In the genomic region with DNA sequence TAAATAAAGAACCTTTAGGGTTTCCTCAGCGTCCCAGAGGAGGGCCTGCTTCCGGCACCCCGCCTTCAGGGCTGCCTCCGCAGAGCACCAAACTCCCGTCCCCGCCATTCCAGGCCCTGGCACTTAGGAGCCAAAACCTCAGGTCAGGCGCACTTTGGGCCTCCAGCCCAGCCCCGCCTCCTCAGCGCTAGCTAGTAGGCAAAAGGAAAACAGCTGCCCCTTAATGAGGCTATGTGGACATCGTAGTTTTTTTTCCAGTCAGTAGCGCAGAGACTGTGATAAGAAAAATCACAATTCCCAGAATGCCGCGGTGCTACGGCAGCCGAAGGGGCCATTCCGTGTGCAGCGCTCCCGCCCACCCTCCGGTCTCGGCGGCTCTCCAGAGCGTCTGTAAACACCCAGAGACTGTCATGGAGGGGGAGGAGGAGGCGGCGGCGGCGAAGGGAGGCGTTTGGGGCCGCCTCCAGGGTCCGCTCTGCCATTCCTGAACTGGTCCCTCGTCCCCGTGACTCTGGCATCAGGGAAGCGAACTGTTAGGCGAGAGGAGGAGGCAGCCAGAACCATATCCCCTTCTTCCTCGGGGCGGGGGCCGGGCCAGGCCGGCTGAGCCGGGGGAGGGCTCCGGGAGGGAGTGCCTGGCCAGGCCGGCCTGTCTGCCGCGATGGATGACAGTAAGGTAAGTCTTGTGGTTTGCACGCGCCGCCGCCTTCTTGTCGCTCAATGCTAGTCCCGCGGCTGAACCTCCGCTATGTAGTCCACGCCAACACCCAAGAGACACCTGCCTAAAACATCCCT, we compare ENCODE assay signal across 8 cellular contexts. TPM values are rescaled to one million over a fixed set of nuclear protein-coding genes. Genes with fewer than 3 reads are reported as not detected.
DNase-seq lines count a peak whose midpoint lies in the region; ATAC-seq and TF ChIP-seq lines count a peak whose summit lies in the region.

Gene CREBL2, plus strand, starts transcription at position 365 of the 795 bp plus-strand sequence. Its CDS starts 297 bp downstream, at position 662.

- H3K36me3 Mint-ChIP-seq in natural killer cell, result no peaks in the 10 kb centered on the region

- H3K4me3 Mint-ChIP-seq in natural killer cell, result peak within 1 kb of the TSS; percentile 90

- no peaks in the 10 kb centered on the region for H3K9me3 Mint-ChIP-seq in natural killer cell

- peak within 1 kb of the TSS; percentile 96 for H3K4me2 ChIP-seq in DOHH2 (ENCODE audit: low read length)

- peak within 1 kb of the TSS; percentile 90 to 98 for H3K27ac Mint-ChIP-seq in natural killer cell

- peak within 1 kb of the TSS; percentile 78 for H3K4me3 ChIP-seq in DOHH2 (ENCODE audit: low read length)

- H3K79me2 ChIP-seq in DOHH2 (ENCODE audit: control insufficient read depth, low read length), result peaks cover 8% of the 10 kb centered on the region

- H3K36me3 ChIP-seq in DOHH2 (ENCODE audit: control insufficient read depth, low read length), result no peaks in the 10 kb centered on the region

- TF ChIP-seq CTCF in DOHH2 (IDR thresholded peaks at IDR 0.05; ENCODE audit: low read depth, low read length, poor library complexity, severe bottlenecking) (no peak), RWPE1 (conservative IDR thresholded peaks at IDR 0.05; ENCODE audit: low read depth) (no peak), natural killer cell (IDR thresholded peaks at IDR 0.05) (no peak)

- intact Hi-C loops in natural killer cell (cut with micrococcal nuclease), result loop anchor here (1.0 to 5.0 kb wide), 4 partner anchors 50 to 231 kb away; partner anchors contain the start of gene GPR19

- ATAC-seq in GM21825 (IDR thresholded peaks at IDR 0.05; ENCODE audit: unreplicated experiment) (peak; percentile 66), natural killer cell (peak; percentile 93 to 97 (median 94))

- H3K9me2 ChIP-seq in DOHH2 (replicated peaks; ENCODE audit: control insufficient read depth, low read length), result no peaks in the 10 kb centered on the region

- H3K27me3 Mint-ChIP-seq in natural killer cell (ENCODE audit: low read depth in 2 of 2), result no peaks in the 10 kb centered on the region

- CTCF ChIA-PET in RWPE1 (lab: Yijun Ruan, JAX), result interaction anchor here (0.7 kb wide), 1 partner anchor 226 kb away, joined by 5 read pairs; no protein-coding TSS in a partner anchor

- POLR2A ChIA-PET in RWPE1 (lab: Yijun Ruan, JAX; ENCODE audit: low non-redundant PET), result no interaction called here

- H3F3A ChIP-seq in DOHH2 (ENCODE audit: control insufficient read depth, insufficient read depth), result peaks cover 6% of the 10 kb centered on the region; the same call in 1 of the 2 replicates

- no peaks in the 10 kb centered on the region for H3K9me3 ChIP-seq in DOHH2 (ENCODE audit: control insufficient read depth, insufficient read depth, low read length)

- H3K27ac ChIP-seq in DOHH2 (ENCODE audit: low read depth, low read length) (peak within 1 kb of the TSS; percentile 63), RWPE1 (peak within 1 kb of the TSS; percentile 90)

- H3K4me1 ChIP-seq in DOHH2 (ENCODE audit: control insufficient read depth, low read length), result peaks cover 28% of the 10 kb centered on the region

- no peaks in the 10 kb centered on the region for H3K27me3 ChIP-seq in DOHH2 (ENCODE audit: control insufficient read depth, low read length)

- H3K4me1 Mint-ChIP-seq in natural killer cell, result peaks cover 34 to 36% of the 10 kb centered on the region in 2 donors

- DNase-seq in Kasumi-1 (lab: John Stamatoyannopoulos, UW) (peak; percentile 65 to 66), RWPE1 (ENCODE audit: low spot score) (peak; percentile 85), fibroblast of peridontal ligament (ENCODE audit: extremely low read depth) (peak; percentile 98), natural killer cell (peak; percentile 84)
- DNase-seq in activated T-helper 9 cell treated with anti-CD3 and anti-CD28 coated beads, Interleukin-2, amount 50 U/mL, for 16 hours (ENCODE audit: low read depth), result peak; percentile 78
- peak; percentile 85 for DNase-seq in stimulated activated naive CD4-positive, alpha-beta T cell treated with Interleukin-2 at 50 U/mL for 16 hours (lab: John Stamatoyannopoulos, UW)

- no peaks in the 10 kb centered on the region for H4K20me1 ChIP-seq in DOHH2 (ENCODE audit: control insufficient read depth, insufficient read depth, low read depth, low read length)

RNA-seq across cellular contexts. Expression of gene CREBL2, which starts in this region (rescaled TPM):
- 10 to 100 TPM in 2 of 3 donors, 1 to 10 TPM in 1; 9.0 to 13.1 (median 10.7) TPM for total RNA-seq in natural killer cell

Comparison
In these comparisons a context has a peak if more than half of its experiments do, and no peak if none do; other contexts are left out.
1. Peak in every context shown above with its lines: DNase-seq, ATAC-seq, H3K4me3 ChIP-seq and H3K27ac ChIP-seq.